ENCODE assay signal across 22 cellular contexts in genomic region chr11:94450061-94450460, GRCh38. TPM values are rescaled to one million over a fixed set of nuclear protein-coding genes. Genes with fewer than 3 reads are reported as not detected.
DNase-seq lines count a peak whose midpoint lies in the region; ATAC-seq and TF ChIP-seq lines count a peak whose summit lies in the region.
"Had no signal": no experiment of that assay in that cellular context is flagged by ENCODE, and none has a peak within 500 bp of the region (broad histone marks: within the 10 kb centered on the region; RNA-seq: fewer than 3 reads in every experiment).

No MANE protein-coding gene starts in this region.

- DNase-seq in GM03348 (ENCODE audit: low spot score) (peak; percentile 21), adipocyte (ENCODE audit: low read depth) (no peak), fibroblast of lung (ENCODE audit: low read depth in 2 of 2) (peak; percentile 12 to 27), osteoblast (ENCODE audit: insufficient read length, low spot score, missing footprints) (no peak), HEK293T (ENCODE audit: extremely low spot score) (no peak), NCI-H2029 (lab: John Stamatoyannopoulos, UW) (no peak)
- DNase-seq: activated CD4-positive, CD25-positive, alpha-beta regulatory T cell; activated CD8-positive, alpha-beta T cell treated with anti-CD3 and anti-CD28 coated beads, Interleukin-2, amount 10 ng/mL, durations not matched to agents 7 days and 5 days; activated T-cell treated with anti-CD3 and anti-CD28 coated beads for 4 hours; CD8-positive, alpha-beta T cell; MM.1S; NCI-H446 treated with DMSO at 0.1 percent for 48 hours; SIG-M5; stomach; transverse colon had no signal

- POLR2A ChIA-PET in HEK293T (lab: Yijun Ruan, JAX) = no interaction called here

- TF ChIP-seq CTCF in fibroblast of lung (conservative IDR thresholded peaks at IDR 0.05 in 1 of 2, IDR thresholded peaks at IDR 0.05 in 1 of 2; ENCODE audit: low read depth in 1 of 2, low read length in 2 of 2) (no peak), osteoblast (IDR thresholded peaks at IDR 0.05; ENCODE audit: extremely low read depth, low read depth, low read length) (no peak)

- H2AFZ ChIP-seq in fibroblast of lung (ENCODE audit: low read length) (no peak overlapping the region), osteoblast (ENCODE audit: low read length) (no peak overlapping the region)

- H3K9me3 ChIP-seq in adipocyte (ENCODE audit: control insufficient read depth, low read length) (no peaks in the 10 kb centered on the region), fibroblast of lung (ENCODE audit: control insufficient read depth, insufficient read depth, low read depth, low read length) (no peaks in the 10 kb centered on the region), osteoblast (ENCODE audit: low read depth, low read length) (no peaks in the 10 kb centered on the region)
- H3K9me3 ChIP-seq: prostate gland, stomach, transverse colon had no signal

- H3K27me3 ChIP-seq in adipocyte (replicated peaks; ENCODE audit: control insufficient read depth, insufficient read depth, low read length) (no peaks in the 10 kb centered on the region), fibroblast of lung (ENCODE audit: control insufficient read depth, insufficient read depth, low read length) (no peaks in the 10 kb centered on the region), osteoblast (ENCODE audit: insufficient read depth, low read length) (no peaks in the 10 kb centered on the region)
- H3K27me3 ChIP-seq: stomach, transverse colon had no signal

- H3K4me1 ChIP-seq in adipocyte (ENCODE audit: control insufficient read depth, insufficient read depth, low read length) (peaks cover 16% of the 10 kb centered on the region), fibroblast of lung (ENCODE audit: control insufficient read depth, extremely low read depth, insufficient read depth, low read length) (peaks cover 9% of the 10 kb centered on the region), osteoblast (ENCODE audit: insufficient read depth, low read length) (peaks cover 13% of the 10 kb centered on the region)
- H3K4me1 ChIP-seq: prostate gland, transverse colon had no signal

- H4K20me1 ChIP-seq in fibroblast of lung (ENCODE audit: control insufficient read depth, extremely low read depth, insufficient read depth, low read length) = no peaks in the 10 kb centered on the region
- no peaks in the 10 kb centered on the region for H4K20me1 ChIP-seq in osteoblast (ENCODE audit: insufficient read depth, low read length)

- no peaks in the 10 kb centered on the region for H3K79me2 ChIP-seq in fibroblast of lung (ENCODE audit: control insufficient read depth, insufficient read depth, low read length)
- H3K79me2 ChIP-seq in osteoblast (ENCODE audit: insufficient read depth, low read length) = no peaks in the 10 kb centered on the region

- H3K4me3 ChIP-seq in adipocyte (ENCODE audit: low read length) (peak overlapping the region; percentile 12), fibroblast of lung (replicated peaks in 1 of 4; ENCODE audit: control extremely low read depth in 1 of 4, insufficient read depth in 1 of 4, low read depth in 3 of 4, low read length in 4 of 4) (no peak overlapping the region), osteoblast (ENCODE audit: insufficient read depth, low read length) (no peak overlapping the region)
- H3K4me3 ChIP-seq: K562, prostate gland, stomach, transverse colon had no signal

- H3K36me3 ChIP-seq in adipocyte (ENCODE audit: control insufficient read depth, insufficient read depth, low read length, severe bottlenecking) = peaks cover 23% of the 10 kb centered on the region
- no peaks in the 10 kb centered on the region for H3K36me3 ChIP-seq in fibroblast of lung (ENCODE audit: control insufficient read depth, insufficient read depth, low read length)
- H3K36me3 ChIP-seq in osteoblast (ENCODE audit: insufficient read depth, low read length) = no peaks in the 10 kb centered on the region
- H3K36me3 ChIP-seq: prostate gland had no signal

- peak overlapping the region; percentile 40 for H3K4me2 ChIP-seq in fibroblast of lung (ENCODE audit: extremely low read depth, insufficient read depth, low read length)
- peak overlapping the region; percentile 21 for H3K4me2 ChIP-seq in osteoblast (ENCODE audit: insufficient read depth, low read length)

- ATAC-seq in HG02759 (IDR thresholded peaks at IDR 0.05; ENCODE audit: unreplicated experiment) = no peak
- no peak for ATAC-seq in activated CD4-positive, CD25-positive, alpha-beta regulatory T cell treated with anti-CD3 and anti-CD28 coated beads, Interleukin-2, amount 50 U/mL, for 24 hours
- ATAC-seq: activated CD8-positive, alpha-beta T cell treated with anti-CD3 and anti-CD28 coated beads, Interleukin-2, amount 10 ng/mL, durations not matched to agents 7 days and 5 days; CD8-positive, alpha-beta T cell; K562 had no signal

- CTCF ChIA-PET in HEK293T (lab: Yijun Ruan, JAX) = no interaction called here

- H3K9ac ChIP-seq in adipocyte (ENCODE audit: low read length) (no peak overlapping the region), fibroblast of lung (ENCODE audit: insufficient read depth, low read length) (no peak overlapping the region)

- H3K27ac ChIP-seq in fibroblast of lung (ENCODE audit: insufficient read depth, low read length) (peak overlapping the region; percentile 44), osteoblast (ENCODE audit: low read depth, low read length) (peak overlapping the region; percentile 58)
- H3K27ac ChIP-seq: prostate gland, stomach, transverse colon had no signal

TF ChIP-seq in HEK293T, 16 proteins besides CTCF, POLR2A, EP300 and RAD21:
- TF ChIP-seq PKNOX1 (IDR thresholded peaks at IDR 0.05) = no peak
- no peak for TF ChIP-seq CTBP1 (IDR thresholded peaks at IDR 0.05; ENCODE audit: borderline replicate concordance)

RNA-seq across cellular contexts. Expression of gene MRE11, which starts 43.6 kb away (rescaled TPM):
- 6.4 and 6.9 TPM in 2 replicates for total RNA-seq in fibroblast of lung
- polyA plus RNA-seq in fibroblast of lung = 7.4 and 8.4 TPM in 2 replicates
- 7.0 and 7.7 TPM in 2 replicates for polyA plus RNA-seq in fibroblast of lung (2012)
- 0.04 and 0.75 TPM in 2 replicates for polyA minus RNA-seq in fibroblast of lung (ENCODE audit: low replicate concordance)
- 10.1 and 15.0 TPM in 2 replicates for total RNA-seq in osteoblast

RNA-seq across cellular contexts. Expression of gene ANKRD49, which starts 43.7 kb away (rescaled TPM):
- total RNA-seq in fibroblast of lung (14.9 and 17.2 TPM in 2 replicates), osteoblast (13.0 and 14.1 TPM in 2 replicates)
- 9.2 and 12.9 TPM in 2 replicates for polyA plus RNA-seq in fibroblast of lung
- polyA plus RNA-seq in fibroblast of lung (2012) = 5.5 and 7.3 TPM in 2 replicates
- polyA minus RNA-seq in fibroblast of lung (ENCODE audit: low replicate concordance) = 2.9 and 3.7 TPM in 2 replicates

RNA-seq across cellular contexts. Expression of gene GPR83, which starts 48.8 kb away (rescaled TPM):
- total RNA-seq in fibroblast of lung (not detected in 2 replicates), osteoblast (not detected in 2 replicates)
- 0.03 and 0.05 TPM in 2 replicates for polyA plus RNA-seq in fibroblast of lung
- polyA plus RNA-seq in fibroblast of lung (2012) = not detected in 2 replicates
- not detected in 2 replicates for polyA minus RNA-seq in fibroblast of lung (ENCODE audit: low replicate concordance)
- total RNA-seq: activated CD8-positive, alpha-beta T cell treated with anti-CD3 and anti-CD28 coated beads, Interleukin-2, amount 10 ng/mL, durations not matched to agents 7 days and 5 days; cardiac septum; dermis microvascular lymphatic vessel endothelial cell; lung microvascular endothelial cell; prostate gland had no signal

Comparison
In these comparisons a context has a peak if more than half of its experiments do, and no peak if none do; other contexts are left out.
1. DNase-seq: peak in GM03348 (single experiment) and fibroblast of lung (2 of 2); none in adipocyte (single experiment), osteoblast (single experiment), HEK293T (single experiment) and NCI-H2029 (single experiment).